Comparison of ENCODE assay signal across 1 cellular context in genomic region chr12:124750149-124750656, GRCh38.
TF ChIP-seq lines count a peak whose summit lies in the region.

No MANE protein-coding gene starts in this region.

TF ChIP-seq in GM23338, 12 proteins besides CTCF, POLR2A, EP300 and RAD21 (continued from another document):
- no peak for TF ChIP-seq ETS1 (IDR thresholded peaks at IDR 0.05)
TF ChIP-seq in GM23338: peak in this region for 0.
